ENCODE assay signal across 8 cellular contexts in the genomic region with DNA sequence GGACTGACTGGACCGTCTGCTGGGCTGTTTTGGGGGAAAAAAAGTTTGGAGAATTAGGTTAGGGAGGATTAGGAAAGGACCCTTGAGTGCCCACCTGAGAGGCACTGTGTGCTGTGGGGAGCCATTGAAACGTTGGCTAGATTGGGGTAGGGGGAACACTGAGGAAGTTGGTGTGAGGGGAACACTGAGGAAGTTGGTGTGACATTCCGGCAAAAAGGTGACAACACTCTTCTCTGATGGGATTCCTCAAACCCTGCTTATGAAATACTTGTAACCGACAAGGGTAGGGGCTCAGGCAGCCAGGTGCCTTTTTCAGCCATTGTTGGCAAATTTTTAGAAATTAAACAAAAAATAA. TPM values are rescaled to one million over a fixed set of nuclear protein-coding genes. Genes with fewer than 3 reads are reported as not detected.
A peak's percentile ranks its signal among the peaks of the same experiment; 100 is the strongest.
DNase-seq lines count a peak whose midpoint lies in the region; ATAC-seq and TF ChIP-seq lines count a peak whose summit lies in the region.

No MANE protein-coding gene starts in this region.

- no peaks in the 10 kb centered on the region for H3K79me2 ChIP-seq in Loucy (ENCODE audit: insufficient read depth, low read length)

- ATAC-seq in natural killer cell (no peak), GM18498 (IDR thresholded peaks at IDR 0.05; ENCODE audit: unreplicated experiment) (no peak), GM18868 (IDR thresholded peaks at IDR 0.05; ENCODE audit: unreplicated experiment) (no peak)

- peaks cover 10% of the 10 kb centered on the region; the same call in 1 of the 2 replicates for H3F3A ChIP-seq in Loucy (ENCODE audit: low read depth)

- H3K9me3 ChIP-seq in BE2C (no peaks in the 10 kb centered on the region), Loucy (ENCODE audit: insufficient read depth, low read depth, low read length) (no peaks in the 10 kb centered on the region)

- intact Hi-C loops in natural killer cell (cut with micrococcal nuclease) = no loop called here

- H4K20me1 ChIP-seq in Loucy (ENCODE audit: insufficient read depth, low read length, poor library complexity, severe bottlenecking) = no peaks in the 10 kb centered on the region

- H3K4me3 Mint-ChIP-seq in natural killer cell = peak overlapping the region; percentile 95

- H3K27ac Mint-ChIP-seq in natural killer cell = peak overlapping the region; percentile 89 to 97

- H3K9me3 Mint-ChIP-seq in natural killer cell = no peaks in the 10 kb centered on the region

- peaks cover 21 to 26% of the 10 kb centered on the region in 2 donors for H3K4me1 Mint-ChIP-seq in natural killer cell

- H2AFZ ChIP-seq in Loucy (ENCODE audit: low read length) = peak overlapping the region; percentile 98

- peak overlapping the region; percentile 95 to 99 for H3K27ac ChIP-seq in coronary artery

- peak overlapping the region; percentile 82 for H3K4me2 ChIP-seq in Loucy (ENCODE audit: low read depth, low read length, poor library complexity, severe bottlenecking)

- H3K27me3 Mint-ChIP-seq in natural killer cell (ENCODE audit: low read depth in 2 of 2) = peaks cover 11% of the 10 kb centered on the region in 2 donors

- H3K4me1 ChIP-seq in BE2C (no peaks in the 10 kb centered on the region; the same call in 1 of the 2 replicates), Loucy (ENCODE audit: insufficient read depth, low read length, poor library complexity, severe bottlenecking) (peaks cover 11% of the 10 kb centered on the region)

- H3K36me3 Mint-ChIP-seq in natural killer cell = no peaks in the 10 kb centered on the region

- no peaks in the 10 kb centered on the region for H3K9me2 ChIP-seq in Loucy (replicated peaks; ENCODE audit: low read depth, low read length)

- H3K36me3 ChIP-seq in BE2C (no peaks in the 10 kb centered on the region), Loucy (ENCODE audit: insufficient read depth, low read length) (no peaks in the 10 kb centered on the region)

- H3K4me3 ChIP-seq in BE2C (ENCODE audit: low read depth, low read length) (peak overlapping the region; percentile 81), Loucy (ENCODE audit: low read length, poor library complexity, severe bottlenecking) (peak overlapping the region; percentile 83), coronary artery (peak overlapping the region; percentile 94)

- H3K9ac ChIP-seq in Loucy (ENCODE audit: low read depth, low read length, poor library complexity, severe bottlenecking) = peak overlapping the region; percentile 72

- TF ChIP-seq CTCF in BE2C (IDR thresholded peaks at IDR 0.05; ENCODE audit: low read depth, low read length) (no peak), Loucy (conservative IDR thresholded peaks at IDR 0.05; ENCODE audit: low read length) (no peak), coronary artery (IDR thresholded peaks at IDR 0.05) (no peak), natural killer cell (IDR thresholded peaks at IDR 0.05) (no peak)

- no peaks in the 10 kb centered on the region for H3K27me3 ChIP-seq in BE2C
- H3K27me3 ChIP-seq in Loucy (ENCODE audit: insufficient read depth, low read length, poor library complexity, severe bottlenecking) = no peaks in the 10 kb centered on the region

- DNase-seq in BE2C (no peak), coronary artery (ENCODE audit: low spot score) (no peak), natural killer cell (no peak), HUDEP-2 (lab: John Stamatoyannopoulos, UW; ENCODE audit: unreplicated experiment in 76 of 76) (no peak), kidney glomerular epithelial cell (lab: John Stamatoyannopoulos, UW) (no peak)

RNA-seq across cellular contexts. Expression of a gene that starts 1.0 kb away (rescaled TPM):
- polyA plus RNA-seq in BE2C (2012; ENCODE audit: insufficient read depth, insufficient read length, low read depth) = 72.8 TPM
- total RNA-seq in natural killer cell = 1 to 10 TPM; 3.9 to 4.9 (median 4.2) TPM

RNA-seq across cellular contexts. Expression of a gene that starts 50.3 kb away (rescaled TPM):
- polyA plus RNA-seq in BE2C (2012; ENCODE audit: insufficient read depth, insufficient read length, low read depth) = 4.0 TPM
- 1 to 10 TPM; 2.2 to 4.0 (median 4.0) TPM for total RNA-seq in natural killer cell
